Comparison of ENCODE assay signal across 29 cellular contexts in genomic region chr17:17019430-17019762, GRCh38. TPM values are rescaled to one million over a fixed set of nuclear protein-coding genes. Genes with fewer than 3 reads are reported as not detected.
DNase-seq lines count a peak whose midpoint lies in the region; ATAC-seq and TF ChIP-seq lines count a peak whose summit lies in the region.
"Had no signal": no experiment of that assay in that cellular context is flagged by ENCODE, and none has a peak within 500 bp of the region (broad histone marks: within the 10 kb centered on the region; RNA-seq: fewer than 3 reads in every experiment).

No MANE protein-coding gene starts in this region.

- DNase-seq in PC-9 (no peak), esophagus squamous epithelium (lab: John Stamatoyannopoulos, UW) (no peak), posterior vena cava (ENCODE audit: low spot score) (peak; percentile 60), NCI-H2196 (lab: John Stamatoyannopoulos, UW; ENCODE audit: unreplicated experiment) (no peak), NOMO-1 (lab: John Stamatoyannopoulos, UW; ENCODE audit: unreplicated experiment in 2 of 2) (no peak), NCI-H524 treated with DMSO at 0.1 percent for 48 hours (lab: John Stamatoyannopoulos, UW) (no peak)
- DNase-seq: activated CD4-positive, alpha-beta T cell treated with anti-CD3 and anti-CD28 coated beads, Interleukin-2, amount 50 U/mL, for 48 hours; activated CD4-positive, CD25-positive, alpha-beta regulatory T cell; BE2C; colonic mucosa; effector memory CD8-positive, alpha-beta T cell; foreskin melanocyte; left colon; naive B cell; NCI-H1105; NCI-H187 treated with DMSO at 0.1 percent for 48 hours; stimulated activated CD4-positive, alpha-beta T cell treated with anti-CD3 and anti-CD28 coated beads, Interleukin-4, amount 100 ng/mL, for 24 hours; stimulated activated naive CD4-positive, alpha-beta T cell had no signal

- no peaks in the 10 kb centered on the region for H3K9me2 ChIP-seq in PC-9 (ENCODE audit: insufficient read depth)

- H3K4me2 ChIP-seq in PC-9: peak overlapping the region; percentile 75

- CTCF ChIA-PET in PC-9 (lab: Charles Lee): interaction anchor here (2.0 kb wide), 1 partner anchor 33 kb away, joined by 4 read pairs; no protein-coding TSS in a partner anchor

- H4K20me1 ChIP-seq in PC-9 (ENCODE audit: insufficient read depth): no peaks in the 10 kb centered on the region

- H3K9me3 ChIP-seq in PC-9 (ENCODE audit: insufficient read depth, low read depth): no peaks in the 10 kb centered on the region
- H3K9me3 ChIP-seq in esophagus squamous epithelium: no peaks in the 10 kb centered on the region
- H3K9me3 ChIP-seq: BE2C, colonic mucosa, esophagus muscularis mucosa, Peyer's patch had no signal

- POLR2A ChIA-PET in PC-9 (lab: Charles Lee; ENCODE audit: unreplicated experiment): interaction anchor here (0.5 to 1.3 kb wide), 5 partner anchors 9 to 817 kb away, joined by 3 to 13 read pairs (median 3); no protein-coding TSS in a partner anchor

- TF ChIP-seq POLR2A in esophagus squamous epithelium (IDR thresholded peaks at IDR 0.05): no peak

- TF ChIP-seq CTCF in C4-2B (conservative IDR thresholded peaks at IDR 0.05) (no peak), PC-9 (conservative IDR thresholded peaks at IDR 0.05) (peak; percentile 44; the same call in 1 of the 2 replicates), esophagus squamous epithelium (IDR thresholded peaks at IDR 0.05) (no peak)

- H3K4me3 ChIP-seq in PC-9 (no peak overlapping the region), esophagus squamous epithelium (no peak overlapping the region)
- H3K4me3 ChIP-seq: cardiac muscle cell, colonic mucosa, esophagus muscularis mucosa, Peyer's patch had no signal

- peaks cover 92% of the 10 kb centered on the region for H3K4me1 ChIP-seq in PC-9 (replicated peaks; ENCODE audit: insufficient read depth)
- H3K4me1 ChIP-seq in esophagus squamous epithelium: peaks cover 0 to 50% (median 15%) of the 10 kb centered on the region in 3 donors
- H3K4me1 ChIP-seq: BE2C, colonic mucosa had no signal

- 67 to 94% methylated on average over 1 to 4 of the region's 5 CpGs for WGBS in esophagus squamous epithelium, 2 donors

- H3K27ac ChIP-seq in C4-2B: peak overlapping the region; percentile 72
- peak overlapping the region; percentile 98 for H3K27ac ChIP-seq in PC-9
- peak overlapping the region; percentile 7 to 61 (median 36) for H3K27ac ChIP-seq in esophagus squamous epithelium
- H3K27ac ChIP-seq: cardiac muscle cell, colonic mucosa, esophagus muscularis mucosa, Peyer's patch had no signal

- peaks cover 37% of the 10 kb centered on the region for H3K79me2 ChIP-seq in PC-9 (ENCODE audit: low read depth)

- no peak for ATAC-seq in GM18858 (IDR thresholded peaks at IDR 0.05; ENCODE audit: unreplicated experiment)
- ATAC-seq: effector memory CD8-positive, alpha-beta T cell had no signal

- intact Hi-C loops in PC-9 (cut with micrococcal nuclease; ENCODE audit: unreplicated experiment): loop anchor here (5.0 kb wide), 1 partner anchor 732 kb away; no protein-coding TSS in a partner anchor
- intact Hi-C loops in esophagus squamous epithelium (cut with DNase I): no loop called here
- intact Hi-C loops in posterior vena cava (cut with DNase I): no loop called here

- peaks cover 83% of the 10 kb centered on the region for H3F3A ChIP-seq in PC-9 (ENCODE audit: insufficient read depth, low read depth)

- H3K27me3 ChIP-seq in PC-9 (ENCODE audit: insufficient read depth, low read depth): no peaks in the 10 kb centered on the region
- no peaks in the 10 kb centered on the region for H3K27me3 ChIP-seq in esophagus squamous epithelium
- H3K27me3 ChIP-seq: BE2C, colonic mucosa, esophagus muscularis mucosa, Peyer's patch had no signal

- H3K36me3 ChIP-seq in PC-9 (ENCODE audit: low read depth) (no peaks in the 10 kb centered on the region), esophagus squamous epithelium (no peaks in the 10 kb centered on the region)
- H3K36me3 ChIP-seq: BE2C, cardiac muscle cell, colonic mucosa, esophagus muscularis mucosa, Peyer's patch had no signal

- H2AFZ ChIP-seq in PC-9: no peak overlapping the region

- TSS peak; percentile 33 for BruUV-seq in PC-9 (replicated peaks; lab: Mats Ljungman, UMichigan)

RNA-seq across cellular contexts. Expression of gene MPRIP, which starts 22.9 kb away (rescaled TPM):
- total RNA-seq in PC-9 (2021): 411 and 443 TPM in 2 replicates
- 100 to 1,000 TPM in 3 of 4 donors, 10 to 100 TPM in 1; 65.7 to 168 (median 147) TPM for total RNA-seq in esophagus squamous epithelium
- total RNA-seq in posterior vena cava: 100 to 1,000 TPM; 359 to 405 TPM

RNA-seq across cellular contexts. Expression of gene TNFRSF13B, which starts 47.5 kb away (rescaled TPM):
- total RNA-seq in PC-9 (2021) (not detected in 2 replicates), esophagus squamous epithelium (not detected), posterior vena cava (not detected)
- total RNA-seq: aorta, cardiac muscle cell, G401, H4, HT-29, mesenteric fat pad, temporal lobe had no signal

Comparison
In these comparisons a context has a peak if more than half of its experiments do, and no peak if none do; other contexts are left out.
1. H3K27ac ChIP-seq: peak in every context shown above with its lines; median percentile 98 in PC-9; 72 in C4-2B; 36 in esophagus squamous epithelium.